ENCODE assay signal across 9 cellular contexts in the genomic region with DNA sequence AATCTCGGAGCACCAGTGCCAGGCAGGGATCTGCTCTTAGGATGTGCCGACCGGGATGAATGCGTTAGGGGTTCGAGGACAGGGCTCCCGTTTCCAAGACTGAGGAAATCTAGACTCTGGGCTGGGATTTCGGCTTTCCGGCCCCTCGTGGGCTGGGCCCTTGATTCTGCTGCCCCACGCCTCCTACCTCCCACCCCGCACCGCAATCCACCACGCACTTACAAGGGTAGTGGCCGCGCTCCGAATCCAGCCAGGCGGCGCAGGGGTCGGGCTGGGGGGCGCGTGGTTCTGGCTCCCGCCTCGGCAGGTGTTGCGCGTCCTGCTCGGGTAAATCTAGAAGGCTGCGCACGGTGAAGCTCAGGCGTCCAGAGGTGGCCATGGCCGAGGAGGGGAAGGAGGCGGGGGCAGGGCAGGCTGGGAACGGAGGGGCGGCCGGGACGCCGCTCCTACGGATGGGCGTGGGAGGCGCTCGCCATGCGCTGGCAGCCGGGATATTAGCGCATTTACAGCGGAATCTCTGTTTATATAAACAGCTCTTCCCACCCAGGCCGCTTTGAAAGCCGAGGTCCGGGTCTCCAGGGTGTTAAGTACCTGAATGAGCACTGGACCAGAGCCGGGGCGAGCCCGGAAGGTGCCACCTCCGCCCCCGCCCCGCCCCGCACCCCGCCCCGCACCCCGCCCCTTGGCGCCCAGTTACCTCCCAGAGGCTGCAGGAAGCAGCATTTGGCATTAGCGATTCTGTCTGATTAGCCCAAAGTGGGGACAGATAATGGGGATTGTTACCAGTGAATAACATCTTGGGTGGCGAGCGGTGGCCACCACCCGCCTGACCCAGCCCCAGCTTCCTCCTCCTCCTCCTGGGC. TPM values are rescaled to one million over a fixed set of nuclear protein-coding genes. Genes with fewer than 3 reads are reported as not detected.
A peak's percentile ranks its signal among the peaks of the same experiment; 100 is the strongest.
DNase-seq lines count a peak whose midpoint lies in the region; ATAC-seq and TF ChIP-seq lines count a peak whose summit lies in the region.
"Had no signal": no experiment of that assay in that cellular context is flagged by ENCODE, and none has a peak within 500 bp of the region (broad histone marks: within the 10 kb centered on the region; RNA-seq: fewer than 3 reads in every experiment).

A gene (minus strand): TSS at position 604 of the 863 bp plus-strand sequence. CDS start 225 bp downstream, at position 379.

- TF ChIP-seq EP300 in SK-N-SH (IDR thresholded peaks at IDR 0.05; ENCODE audit: borderline replicate concordance in 1 of 2, low read depth in 1 of 2, low read length in 1 of 2) = no peak

- peak; percentile 30 for DNase-seq in SK-N-SH
- peak; percentile 73 for DNase-seq in islet precursor cell
- DNase-seq in thoracic aorta (ENCODE audit: low spot score) = no peak
- no peak for DNase-seq in SK-N-DZ (ENCODE audit: low spot score)
- no peak for DNase-seq in HT-29 (ENCODE audit: low spot score)
- DNase-seq: SHP77 treated with DMSO at 0.1 percent for 48 hours had no signal

- WGBS in SK-N-SH (ENCODE audit: low lambda C conversion rate) = 21% methylated on average over 4 of the region's 62 CpGs

- H3K36me3 ChIP-seq in SK-N-SH (replicated peaks in 1 of 2; ENCODE audit: control insufficient read depth in 1 of 2, insufficient read depth in 2 of 2, low read length in 1 of 2) (no peaks in the 10 kb centered on the region), thoracic aorta (no peaks in the 10 kb centered on the region)

- H3K4me1 ChIP-seq in SK-N-SH (ENCODE audit: control insufficient read depth in 1 of 2, insufficient read depth in 2 of 2, low read depth in 1 of 2, low read length in 1 of 2) (no peaks in the 10 kb centered on the region), thoracic aorta (ENCODE audit: control insufficient read depth in 1 of 2, low read depth in 2 of 2) (peaks cover 12 to 24% of the 10 kb centered on the region in 2 donors)

- peaks cover 80% of the 10 kb centered on the region for H3K27me3 ChIP-seq in SK-N-SH (ENCODE audit: insufficient read depth)
- peaks cover 6% of the 10 kb centered on the region for H3K27me3 ChIP-seq in thoracic aorta (replicated peaks; ENCODE audit: insufficient read depth)

- TF ChIP-seq CTCF in SK-N-SH (IDR thresholded peaks at IDR 0.05) (no peak), VCaP (conservative IDR thresholded peaks at IDR 0.05) (no peak), thoracic aorta (IDR thresholded peaks at IDR 0.05) (no peak)

- POLR2A ChIA-PET in SK-N-SH (lab: Yijun Ruan, JAX) = no interaction called here

- H2AFZ ChIP-seq in SK-N-SH (ENCODE audit: low read depth) = no peak within 1 kb of the TSS

- H4K20me1 ChIP-seq in SK-N-SH (ENCODE audit: insufficient read depth) = no peaks in the 10 kb centered on the region

- H3K9me2 ChIP-seq in SK-N-SH = no peaks in the 10 kb centered on the region

- H3F3A ChIP-seq in SK-N-SH (replicated peaks; ENCODE audit: insufficient read depth) = no peaks in the 10 kb centered on the region

- H3K9me3 ChIP-seq in SK-N-SH = no peaks in the 10 kb centered on the region
- H3K9me3 ChIP-seq in thoracic aorta = no peaks in the 10 kb centered on the region

- no peaks in the 10 kb centered on the region for H3K79me2 ChIP-seq in SK-N-SH (ENCODE audit: insufficient read depth)

- no peak within 1 kb of the TSS for H3K27ac ChIP-seq in SK-N-SH (ENCODE audit: low read depth in 2 of 2, low read length in 1 of 2)
- peak within 1 kb of the TSS; percentile 42; the same call in 1 of the 2 replicates for H3K27ac ChIP-seq in VCaP
- no peak within 1 kb of the TSS for H3K27ac ChIP-seq in thoracic aorta

- TF ChIP-seq RAD21 in SK-N-SH (IDR thresholded peaks at IDR 0.05; ENCODE audit: low read length) = no peak

- peak within 1 kb of the TSS; percentile 66; the same call in 1 of the 2 replicates for H3K4me2 ChIP-seq in SK-N-SH

- 0 out of 4 replicates have a peak within 1 kb of the TSS, but pooled peaks of 1 of the 2 experiments have one; percentile 35 for H3K4me3 ChIP-seq in SK-N-SH (ENCODE audit: low read depth in 2 of 2, low read length in 1 of 2)
- peak within 1 kb of the TSS; percentile 70 for H3K4me3 ChIP-seq in thoracic aorta

- CTCF ChIA-PET in SK-N-SH (lab: Yijun Ruan, JAX) = no interaction called here

- no peak for ATAC-seq in SK-N-SH treated with all-trans-retinoic acid at 6 μM for 48 hours
- ATAC-seq in thoracic aorta (ENCODE audit: insufficient number of reproducible peaks, low FRiP score, low read depth) = no peak
- ATAC-seq in GM21447 (IDR thresholded peaks at IDR 0.05; ENCODE audit: unreplicated experiment) = no peak

- H3K9ac ChIP-seq in SK-N-SH = no peak within 1 kb of the TSS

TF ChIP-seq in SK-N-SH, 30 proteins besides CTCF, POLR2A, EP300 and RAD21:
- no peak for TF ChIP-seq SIN3A (IDR thresholded peaks at IDR 0.05; ENCODE audit: borderline replicate concordance, low read depth, low read length)
- TF ChIP-seq SMC3 (IDR thresholded peaks at IDR 0.05; ENCODE audit: low read depth, low read length) = no peak
- TF ChIP-seq, protein P1, sequence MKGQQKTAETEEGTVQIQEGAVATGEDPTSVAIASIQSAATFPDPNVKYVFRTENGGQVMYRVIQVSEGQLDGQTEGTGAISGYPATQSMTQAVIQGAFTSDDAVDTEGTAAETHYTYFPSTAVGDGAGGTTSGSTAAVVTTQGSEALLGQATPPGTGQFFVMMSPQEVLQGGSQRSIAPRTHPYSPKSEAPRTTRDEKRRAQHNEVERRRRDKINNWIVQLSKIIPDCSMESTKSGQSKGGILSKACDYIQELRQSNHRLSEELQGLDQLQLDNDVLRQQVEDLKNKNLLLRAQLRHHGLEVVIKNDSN (IDR thresholded peaks at IDR 0.05; ENCODE audit: borderline replicate concordance, low read depth) = no peak
- TF ChIP-seq FOXM1 (IDR thresholded peaks at IDR 0.05; ENCODE audit: low read depth) = no peak
TF ChIP-seq in SK-N-SH: peak in this region for 0.

TF ChIP-seq in SK-N-SH treated with all-trans-retinoic acid at 6 μM for 48 hours, 23 proteins besides CTCF, POLR2A, EP300 and RAD21 (continues in another document):
- TF ChIP-seq PPARA (CRISPR knock-in tag; IDR thresholded peaks at IDR 0.05; ENCODE audit: borderline replicate concordance) (no peak), ESRRG (CRISPR knock-in tag; IDR thresholded peaks at IDR 0.05) (no peak), ZNF8 (CRISPR knock-in tag; IDR thresholded peaks at IDR 0.05) (no peak), CSDC2 (CRISPR knock-in tag; IDR thresholded peaks at IDR 0.05) (no peak), BACH2 (CRISPR knock-in tag; IDR thresholded peaks at IDR 0.05; ENCODE audit: borderline replicate concordance) (no peak), TCF4 (CRISPR knock-in tag; IDR thresholded peaks at IDR 0.05; ENCODE audit: borderline replicate concordance) (no peak), GLIS3 (CRISPR knock-in tag; IDR thresholded peaks at IDR 0.05) (no peak), ARNTL (CRISPR knock-in tag; IDR thresholded peaks at IDR 0.05; ENCODE audit: borderline replicate concordance, low read depth) (no peak), SNAI2 (CRISPR knock-in tag; IDR thresholded peaks at IDR 0.05) (no peak), ISL1 (CRISPR knock-in tag; IDR thresholded peaks at IDR 0.05) (no peak), TOX (CRISPR knock-in tag; IDR thresholded peaks at IDR 0.05; ENCODE audit: borderline replicate concordance) (no peak), ZNF565 (CRISPR knock-in tag; conservative IDR thresholded peaks at IDR 0.05; ENCODE audit: low read depth) (no peak)
- TF ChIP-seq, protein P2, sequence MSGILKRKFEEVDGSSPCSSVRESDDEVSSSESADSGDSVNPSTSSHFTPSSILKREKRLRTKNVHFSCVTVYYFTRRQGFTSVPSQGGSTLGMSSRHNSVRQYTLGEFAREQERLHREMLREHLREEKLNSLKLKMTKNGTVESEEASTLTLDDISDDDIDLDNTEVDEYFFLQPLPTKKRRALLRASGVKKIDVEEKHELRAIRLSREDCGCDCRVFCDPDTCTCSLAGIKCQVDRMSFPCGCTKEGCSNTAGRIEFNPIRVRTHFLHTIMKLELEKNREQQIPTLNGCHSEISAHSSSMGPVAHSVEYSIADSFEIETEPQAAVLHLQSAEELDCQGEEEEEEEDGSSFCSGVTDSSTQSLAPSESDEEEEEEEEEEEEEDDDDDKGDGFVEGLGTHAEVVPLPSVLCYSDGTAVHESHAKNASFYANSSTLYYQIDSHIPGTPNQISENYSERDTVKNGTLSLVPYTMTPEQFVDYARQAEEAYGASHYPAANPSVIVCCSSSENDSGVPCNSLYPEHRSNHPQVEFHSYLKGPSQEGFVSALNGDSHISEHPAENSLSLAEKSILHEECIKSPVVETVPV (CRISPR knock-in tag; IDR thresholded peaks at IDR 0.05) = no peak
- TF ChIP-seq, protein P3, sequence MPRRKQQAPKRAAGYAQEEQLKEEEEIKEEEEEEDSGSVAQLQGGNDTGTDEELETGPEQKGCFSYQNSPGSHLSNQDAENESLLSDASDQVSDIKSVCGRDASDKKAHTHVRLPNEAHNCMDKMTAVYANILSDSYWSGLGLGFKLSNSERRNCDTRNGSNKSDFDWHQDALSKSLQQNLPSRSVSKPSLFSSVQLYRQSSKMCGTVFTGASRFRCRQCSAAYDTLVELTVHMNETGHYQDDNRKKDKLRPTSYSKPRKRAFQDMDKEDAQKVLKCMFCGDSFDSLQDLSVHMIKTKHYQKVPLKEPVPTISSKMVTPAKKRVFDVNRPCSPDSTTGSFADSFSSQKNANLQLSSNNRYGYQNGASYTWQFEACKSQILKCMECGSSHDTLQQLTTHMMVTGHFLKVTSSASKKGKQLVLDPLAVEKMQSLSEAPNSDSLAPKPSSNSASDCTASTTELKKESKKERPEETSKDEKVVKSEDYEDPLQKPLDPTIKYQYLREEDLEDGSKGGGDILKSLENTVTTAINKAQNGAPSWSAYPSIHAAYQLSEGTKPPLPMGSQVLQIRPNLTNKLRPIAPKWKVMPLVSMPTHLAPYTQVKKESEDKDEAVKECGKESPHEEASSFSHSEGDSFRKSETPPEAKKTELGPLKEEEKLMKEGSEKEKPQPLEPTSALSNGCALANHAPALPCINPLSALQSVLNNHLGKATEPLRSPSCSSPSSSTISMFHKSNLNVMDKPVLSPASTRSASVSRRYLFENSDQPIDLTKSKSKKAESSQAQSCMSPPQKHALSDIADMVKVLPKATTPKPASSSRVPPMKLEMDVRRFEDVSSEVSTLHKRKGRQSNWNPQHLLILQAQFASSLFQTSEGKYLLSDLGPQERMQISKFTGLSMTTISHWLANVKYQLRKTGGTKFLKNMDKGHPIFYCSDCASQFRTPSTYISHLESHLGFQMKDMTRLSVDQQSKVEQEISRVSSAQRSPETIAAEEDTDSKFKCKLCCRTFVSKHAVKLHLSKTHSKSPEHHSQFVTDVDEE (CRISPR knock-in tag; IDR thresholded peaks at IDR 0.05) = no peak

RNA-seq across cellular contexts. Expression of the gene that starts here (rescaled TPM):
- polyA plus RNA-seq in SK-N-SH (2012; rRNA removed) = not detected in 2 replicates
- not detected in 2 replicates for polyA plus RNA-seq in SK-N-SH (2012; cell fraction: cytosol; rRNA removed)
- polyA plus RNA-seq in SK-N-SH (2012; cell fraction: nucleus; rRNA removed) = not detected in 2 replicates
- total RNA-seq in thoracic aorta = not detected
- not detected in 2 replicates for polyA plus RNA-seq in SK-N-DZ (2014; cell fraction: cytosol; rRNA removed)
- not detected in 2 replicates for polyA plus RNA-seq in SK-N-DZ (2014; cell fraction: nucleus; rRNA removed)
- total RNA-seq in HT-29 (2014; rRNA removed; shearing (Covaris generic)) = not detected in 2 replicates

Comparison
In these comparisons a context has a peak if more than half of its experiments do, and no peak if none do; other contexts are left out.
1. Peak in DNase-seq and H3K4me2 ChIP-seq in SK-N-SH; RNA of the gene not detected or under 1 TPM.